9 cellular contexts compared by ENCODE assay signal in the genomic region with DNA sequence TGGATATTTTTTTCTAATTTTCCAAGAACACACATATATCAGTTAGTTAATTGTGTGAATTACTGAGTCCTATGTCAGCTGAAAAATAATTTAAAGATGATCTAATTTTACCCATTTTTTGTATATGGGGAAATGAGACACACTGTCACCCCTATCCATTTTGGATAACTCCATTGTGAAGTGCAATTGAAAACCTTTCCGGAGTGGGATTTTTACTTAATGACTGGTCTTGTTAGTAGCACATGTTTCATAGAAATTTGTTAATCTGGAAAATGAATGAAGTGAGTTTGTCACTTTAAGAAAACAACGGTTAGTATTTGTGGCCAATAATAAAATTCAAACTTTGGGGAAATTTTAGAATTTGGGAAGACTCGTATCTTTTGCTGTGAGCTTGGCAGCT. TPM values are rescaled to one million over a fixed set of nuclear protein-coding genes. Genes with fewer than 3 reads are reported as not detected.
A peak's percentile ranks its signal among the peaks of the same experiment; 100 is the strongest.
DNase-seq lines count a peak whose midpoint lies in the region; ATAC-seq and TF ChIP-seq lines count a peak whose summit lies in the region.
"Had no signal": no experiment of that assay in that cellular context is flagged by ENCODE, and none has a peak within 500 bp of the region (broad histone marks: within the 10 kb centered on the region; RNA-seq: fewer than 3 reads in every experiment).

No MANE protein-coding gene starts in this region.

- peak overlapping the region; percentile 96 for H3K4me3 Mint-ChIP-seq in memory B cell

- H3K9me3 ChIP-seq in BE2C, result no peaks in the 10 kb centered on the region

- no peaks in the 10 kb centered on the region for H3K27me3 ChIP-seq in BE2C

- no peaks in the 10 kb centered on the region for H3K9me3 Mint-ChIP-seq in memory B cell

- peaks cover 34% of the 10 kb centered on the region for H3K36me3 ChIP-seq in BE2C

- peak overlapping the region; percentile 96 for H3K4me3 ChIP-seq in BE2C (ENCODE audit: low read depth, low read length)

- peaks cover 22% of the 10 kb centered on the region for H3K4me1 Mint-ChIP-seq in memory B cell

- DNase-seq in BE2C, result no peak
- DNase-seq in HS-5 (ENCODE audit: low read depth), result peak; percentile 24
- DNase-seq in astrocyte of the hippocampus (ENCODE audit: low read depth, low spot score), result peak; percentile 15
- no peak for DNase-seq in memory B cell (ENCODE audit: low spot score in 2 of 2)
- DNase-seq in NCI-H1694 (lab: John Stamatoyannopoulos, UW), result no peak
- no peak for DNase-seq in 8988T
- DNase-seq: left ventricle myocardium superior had no signal

- TF ChIP-seq CTCF in BE2C (IDR thresholded peaks at IDR 0.05; ENCODE audit: low read depth, low read length), result no peak

- ATAC-seq in memory B cell (ENCODE audit: low read depth) (no peak), HG02759 (IDR thresholded peaks at IDR 0.05; ENCODE audit: unreplicated experiment) (no peak), HG03039 (IDR thresholded peaks at IDR 0.05; ENCODE audit: unreplicated experiment) (no peak)
- ATAC-seq: left ventricle myocardium superior had no signal

- H3K36me3 Mint-ChIP-seq in memory B cell, result peaks cover 4% of the 10 kb centered on the region

- no peaks in the 10 kb centered on the region for H3K27me3 Mint-ChIP-seq in memory B cell

- peak overlapping the region; percentile 97 for H3K27ac Mint-ChIP-seq in memory B cell

- H3K4me1 ChIP-seq in BE2C, result 0 out of 2 replicates have a peak, but pooled peaks cover 2% of the 10 kb centered on the region

RNA-seq across cellular contexts. Expression of a gene that starts 2.0 kb away (rescaled TPM):
- 353 TPM for polyA plus RNA-seq in BE2C (2012; ENCODE audit: insufficient read depth, insufficient read length, low read depth)

Comparison
In these comparisons a context has a peak if more than half of its experiments do, and no peak if none do; other contexts are left out.
1. DNase-seq: peak in HS-5 (single experiment) and astrocyte of the hippocampus (single experiment); none in BE2C (single experiment), memory B cell (0 of 2), NCI-H1694 (single experiment) and 8988T (single experiment).